In the genomic region with DNA sequence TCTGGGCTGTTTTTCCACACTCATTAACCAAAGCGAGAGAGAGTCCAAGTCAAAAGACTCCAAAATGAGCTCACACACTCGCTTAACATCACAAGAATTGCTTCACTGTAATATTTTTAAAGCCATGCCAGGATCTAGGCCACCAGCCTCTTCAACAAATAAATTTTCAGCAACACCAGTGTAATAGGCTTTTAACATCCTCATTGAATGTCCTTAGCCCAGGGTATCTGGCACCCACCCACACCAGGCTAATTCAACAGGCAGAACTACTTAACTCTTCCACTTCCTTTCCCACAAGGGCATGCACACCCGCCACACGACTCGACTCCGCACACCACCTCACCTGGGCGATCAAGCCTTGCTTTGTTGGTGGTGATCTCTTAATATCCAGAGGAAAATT, we compare ENCODE assay signal across 1 cellular context.
TF ChIP-seq lines count a peak whose summit lies in the region.

No MANE protein-coding gene starts in this region.

TF ChIP-seq in GM23338, 12 proteins besides CTCF, POLR2A, EP300 and RAD21 (continued from another document):
- TF ChIP-seq, protein P1, sequence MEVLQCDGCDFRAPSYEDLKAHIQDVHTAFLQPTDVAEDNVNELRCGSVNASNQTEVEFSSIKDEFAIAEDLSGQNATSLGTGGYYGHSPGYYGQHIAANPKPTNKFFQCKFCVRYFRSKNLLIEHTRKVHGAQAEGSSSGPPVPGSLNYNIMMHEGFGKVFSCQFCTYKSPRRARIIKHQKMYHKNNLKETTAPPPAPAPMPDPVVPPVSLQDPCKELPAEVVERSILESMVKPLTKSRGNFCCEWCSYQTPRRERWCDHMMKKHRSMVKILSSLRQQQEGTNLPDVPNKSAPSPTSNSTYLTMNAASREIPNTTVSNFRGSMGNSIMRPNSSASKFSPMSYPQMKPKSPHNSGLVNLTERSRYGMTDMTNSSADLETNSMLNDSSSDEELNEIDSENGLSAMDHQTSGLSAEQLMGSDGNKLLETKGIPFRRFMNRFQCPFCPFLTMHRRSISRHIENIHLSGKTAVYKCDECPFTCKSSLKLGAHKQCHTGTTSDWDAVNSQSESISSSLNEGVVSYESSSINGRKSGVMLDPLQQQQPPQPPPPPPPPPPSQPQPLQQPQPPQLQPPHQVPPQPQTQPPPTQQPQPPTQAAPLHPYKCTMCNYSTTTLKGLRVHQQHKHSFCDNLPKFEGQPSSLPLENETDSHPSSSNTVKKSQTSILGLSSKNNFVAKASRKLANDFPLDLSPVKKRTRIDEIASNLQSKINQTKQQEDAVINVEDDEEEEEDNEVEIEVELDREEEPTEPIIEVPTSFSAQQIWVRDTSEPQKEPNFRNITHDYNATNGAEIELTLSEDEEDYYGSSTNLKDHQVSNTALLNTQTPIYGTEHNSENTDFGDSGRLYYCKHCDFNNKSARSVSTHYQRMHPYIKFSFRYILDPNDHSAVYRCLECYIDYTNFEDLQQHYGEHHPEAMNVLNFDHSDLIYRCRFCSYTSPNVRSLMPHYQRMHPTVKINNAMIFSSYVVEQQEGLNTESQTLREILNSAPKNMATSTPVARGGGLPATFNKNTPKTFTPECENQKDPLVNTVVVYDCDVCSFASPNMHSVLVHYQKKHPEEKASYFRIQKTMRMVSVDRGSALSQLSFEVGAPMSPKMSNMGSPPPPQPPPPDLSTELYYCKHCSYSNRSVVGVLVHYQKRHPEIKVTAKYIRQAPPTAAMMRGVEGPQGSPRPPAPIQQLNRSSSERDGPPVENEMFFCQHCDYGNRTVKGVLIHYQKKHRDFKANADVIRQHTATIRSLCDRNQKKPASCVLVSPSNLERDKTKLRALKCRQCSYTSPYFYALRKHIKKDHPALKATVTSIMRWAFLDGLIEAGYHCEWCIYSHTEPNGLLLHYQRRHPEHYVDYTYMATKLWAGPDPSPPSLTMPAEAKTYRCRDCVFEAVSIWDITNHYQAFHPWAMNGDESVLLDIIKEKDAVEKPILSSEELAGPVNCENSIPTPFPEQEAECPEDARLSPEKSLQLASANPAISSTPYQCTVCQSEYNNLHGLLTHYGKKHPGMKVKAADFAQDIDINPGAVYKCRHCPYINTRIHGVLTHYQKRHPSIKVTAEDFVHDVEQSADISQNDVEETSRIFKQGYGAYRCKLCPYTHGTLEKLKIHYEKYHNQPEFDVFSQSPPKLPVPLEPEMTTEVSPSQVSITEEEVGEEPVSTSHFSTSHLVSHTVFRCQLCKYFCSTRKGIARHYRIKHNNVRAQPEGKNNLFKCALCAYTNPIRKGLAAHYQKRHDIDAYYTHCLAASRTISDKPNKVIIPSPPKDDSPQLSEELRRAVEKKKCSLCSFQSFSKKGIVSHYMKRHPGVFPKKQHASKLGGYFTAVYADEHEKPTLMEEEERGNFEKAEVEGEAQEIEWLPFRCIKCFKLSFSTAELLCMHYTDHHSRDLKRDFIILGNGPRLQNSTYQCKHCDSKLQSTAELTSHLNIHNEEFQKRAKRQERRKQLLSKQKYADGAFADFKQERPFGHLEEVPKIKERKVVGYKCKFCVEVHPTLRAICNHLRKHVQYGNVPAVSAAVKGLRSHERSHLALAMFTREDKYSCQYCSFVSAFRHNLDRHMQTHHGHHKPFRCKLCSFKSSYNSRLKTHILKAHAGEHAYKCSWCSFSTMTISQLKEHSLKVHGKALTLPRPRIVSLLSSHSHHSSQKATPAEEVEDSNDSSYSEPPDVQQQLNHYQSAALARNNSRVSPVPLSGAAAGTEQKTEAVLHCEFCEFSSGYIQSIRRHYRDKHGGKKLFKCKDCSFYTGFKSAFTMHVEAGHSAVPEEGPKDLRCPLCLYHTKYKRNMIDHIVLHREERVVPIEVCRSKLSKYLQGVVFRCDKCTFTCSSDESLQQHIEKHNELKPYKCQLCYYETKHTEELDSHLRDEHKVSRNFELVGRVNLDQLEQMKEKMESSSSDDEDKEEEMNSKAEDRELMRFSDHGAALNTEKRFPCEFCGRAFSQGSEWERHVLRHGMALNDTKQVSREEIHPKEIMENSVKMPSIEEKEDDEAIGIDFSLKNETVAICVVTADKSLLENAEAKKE (CRISPR knock-in tag; IDR thresholded peaks at IDR 0.05) = no peak
- TF ChIP-seq ZNF331 (CRISPR knock-in tag; IDR thresholded peaks at IDR 0.05; ENCODE audit: low read depth) = no peak
- no peak for TF ChIP-seq ZNF114 (CRISPR knock-in tag; IDR thresholded peaks at IDR 0.05)
- TF ChIP-seq STAT1 (IDR thresholded peaks at IDR 0.05; ENCODE audit: unreplicated experiment) = no peak
- no peak for TF ChIP-seq POLR2AphosphoS5 (IDR thresholded peaks at IDR 0.05; ENCODE audit: low read depth)
